26 cellular contexts compared by ENCODE assay signal in genomic region chr20:19269737-19270325, GRCh38. TPM values are rescaled to one million over a fixed set of nuclear protein-coding genes. Genes with fewer than 3 reads are reported as not detected.
DNase-seq lines count a peak whose midpoint lies in the region; ATAC-seq and TF ChIP-seq lines count a peak whose summit lies in the region.
"Had no signal": no experiment of that assay in that cellular context is flagged by ENCODE, and none has a peak within 500 bp of the region (broad histone marks: within the 10 kb centered on the region; RNA-seq: fewer than 3 reads in every experiment).

No MANE protein-coding gene starts in this region.

- no peak overlapping the region for H3K4me3 Mint-ChIP-seq in activated naive CD4-positive, alpha-beta T cell treated with anti-CD3 and anti-CD28 coated beads, Interleukin-2, amount 10 ng/mL, durations not matched to agents 7 days and 5 days
- H3K4me3 Mint-ChIP-seq: activated CD4-positive, alpha-beta memory T cell treated with anti-CD3 and anti-CD28 coated beads, Interleukin-2, amount 10 ng/mL, durations not matched to agents 7 days and 5 days; memory B cell had no signal

- H3K27me3 ChIP-seq in SK-N-SH (ENCODE audit: insufficient read depth) (peaks cover 13% of the 10 kb centered on the region; the same call in 1 of the 2 replicates), adipocyte (replicated peaks; ENCODE audit: control insufficient read depth, insufficient read depth, low read length) (peaks cover 6% of the 10 kb centered on the region), fibroblast of lung (ENCODE audit: control insufficient read depth, insufficient read depth, low read length) (no peaks in the 10 kb centered on the region)
- H3K27me3 ChIP-seq: adrenal gland had no signal

- H3K36me3 Mint-ChIP-seq in activated naive CD4-positive, alpha-beta T cell treated with anti-CD3 and anti-CD28 coated beads, Interleukin-2, amount 10 ng/mL, durations not matched to agents 7 days and 5 days, result no peaks in the 10 kb centered on the region
- H3K36me3 Mint-ChIP-seq: memory B cell had no signal

- no peaks in the 10 kb centered on the region for H3K36me3 ChIP-seq in SK-N-SH (replicated peaks in 1 of 2; ENCODE audit: control insufficient read depth in 1 of 2, insufficient read depth in 2 of 2, low read length in 1 of 2)
- H3K36me3 ChIP-seq in adipocyte (ENCODE audit: control insufficient read depth, insufficient read depth, low read length, severe bottlenecking), result no peaks in the 10 kb centered on the region
- no peaks in the 10 kb centered on the region for H3K36me3 ChIP-seq in fibroblast of lung (ENCODE audit: control insufficient read depth, insufficient read depth, low read length)
- H3K36me3 ChIP-seq: adrenal gland had no signal

- WGBS in SK-N-SH (ENCODE audit: low lambda C conversion rate), result 11% methylated on average over 8 of the region's 8 CpGs

- H3K9me3 ChIP-seq in SK-N-SH (no peaks in the 10 kb centered on the region), adipocyte (ENCODE audit: control insufficient read depth, low read length) (no peaks in the 10 kb centered on the region), fibroblast of lung (ENCODE audit: control insufficient read depth, insufficient read depth, low read depth, low read length) (no peaks in the 10 kb centered on the region)
- H3K9me3 ChIP-seq: adrenal gland had no signal

- TF ChIP-seq RAD21 in SK-N-SH (IDR thresholded peaks at IDR 0.05; ENCODE audit: low read length), result no peak

- POLR2A ChIA-PET in SK-N-SH (lab: Yijun Ruan, JAX), result no interaction called here

- no peaks in the 10 kb centered on the region for H3K27me3 Mint-ChIP-seq in activated naive CD4-positive, alpha-beta T cell treated with anti-CD3 and anti-CD28 coated beads, Interleukin-2, amount 10 ng/mL, durations not matched to agents 7 days and 5 days
- H3K27me3 Mint-ChIP-seq: activated CD4-positive, alpha-beta memory T cell treated with anti-CD3 and anti-CD28 coated beads, Interleukin-2, amount 10 ng/mL, durations not matched to agents 7 days and 5 days had no signal

- H3K4me1 ChIP-seq in SK-N-SH (ENCODE audit: control insufficient read depth in 1 of 2, insufficient read depth in 2 of 2, low read depth in 1 of 2, low read length in 1 of 2) (no peaks in the 10 kb centered on the region), adipocyte (ENCODE audit: control insufficient read depth, insufficient read depth, low read length) (peaks cover 14% of the 10 kb centered on the region), fibroblast of lung (ENCODE audit: control insufficient read depth, extremely low read depth, insufficient read depth, low read length) (peaks cover 6% of the 10 kb centered on the region)

- H3K9me2 ChIP-seq in SK-N-SH, result no peaks in the 10 kb centered on the region

- H3F3A ChIP-seq in SK-N-SH (replicated peaks; ENCODE audit: insufficient read depth), result no peaks in the 10 kb centered on the region

- no peak overlapping the region for H3K27ac ChIP-seq in SK-N-SH (ENCODE audit: low read depth in 2 of 2, low read length in 1 of 2)
- no peak overlapping the region for H3K27ac ChIP-seq in fibroblast of lung (ENCODE audit: insufficient read depth, low read length)
- H3K27ac ChIP-seq: adrenal gland, C4-2B had no signal

- no peak for TF ChIP-seq CTCF in SK-N-SH (IDR thresholded peaks at IDR 0.05)
- TF ChIP-seq CTCF in fibroblast of lung (conservative IDR thresholded peaks at IDR 0.05 in 1 of 2, IDR thresholded peaks at IDR 0.05 in 1 of 2; ENCODE audit: low read depth in 1 of 2, low read length in 2 of 2), result no peak

- H3K4me3 ChIP-seq in SK-N-SH (ENCODE audit: low read depth in 2 of 2, low read length in 1 of 2), result no peak overlapping the region; a peak in 1 of 4 replicates
- H3K4me3 ChIP-seq in adipocyte (ENCODE audit: low read length), result no peak overlapping the region
- no peak overlapping the region for H3K4me3 ChIP-seq in fibroblast of lung (replicated peaks in 1 of 4; ENCODE audit: control extremely low read depth in 1 of 4, insufficient read depth in 1 of 4, low read depth in 3 of 4, low read length in 4 of 4)
- H3K4me3 ChIP-seq: adrenal gland had no signal

- no peaks in the 10 kb centered on the region for H3K9me3 Mint-ChIP-seq in activated naive CD4-positive, alpha-beta T cell treated with anti-CD3 and anti-CD28 coated beads, Interleukin-2, amount 10 ng/mL, durations not matched to agents 7 days and 5 days
- H3K9me3 Mint-ChIP-seq: activated CD4-positive, alpha-beta memory T cell treated with anti-CD3 and anti-CD28 coated beads, Interleukin-2, amount 10 ng/mL, durations not matched to agents 7 days and 5 days had no signal

- no peak overlapping the region for H3K4me2 ChIP-seq in SK-N-SH
- peak overlapping the region; percentile 45 for H3K4me2 ChIP-seq in fibroblast of lung (ENCODE audit: extremely low read depth, insufficient read depth, low read length)

- no peak for DNase-seq in SK-N-SH
- DNase-seq in adipocyte (ENCODE audit: low read depth), result peak; percentile 72
- DNase-seq in fibroblast of lung (ENCODE audit: low read depth in 2 of 2), result peak; percentile 6 to 58
- no peak for DNase-seq in H4 (ENCODE audit: low spot score)
- no peak for DNase-seq in activated naive CD4-positive, alpha-beta T cell treated with anti-CD3 and anti-CD28 coated beads, Interleukin-2, amount 10 ng/mL, durations not matched to agents 7 days and 5 days
- DNase-seq: activated CD4-positive, alpha-beta memory T cell treated with anti-CD3 and anti-CD28 coated beads, Interleukin-2, amount 10 ng/mL, durations not matched to agents 7 days and 5 days; activated gamma-delta T cell; adrenal gland; left cardiac atrium; NCI-H187 treated with DMSO at 0.1 percent for 48 hours; NCI-H2227 treated with DMSO at 0.1 percent for 48 hours; retina; Right ventricle myocardium superior; stimulated activated CD4-positive, alpha-beta T cell treated with anti-CD3 and anti-CD28 coated beads, Interleukin-4, amount 100 ng/mL, for 4 hours; stimulated activated naive CD8-positive, alpha-beta T cell treated with anti-CD3 and anti-CD28 coated beads, Interleukin-15, Interleukin-2, amounts not matched to agents 100 U/mL and 50 U/mL, for 24 hours; SW 1271 had no signal

- H3K79me2 ChIP-seq in SK-N-SH (ENCODE audit: insufficient read depth) (no peaks in the 10 kb centered on the region), fibroblast of lung (ENCODE audit: control insufficient read depth, insufficient read depth, low read length) (no peaks in the 10 kb centered on the region)

- TF ChIP-seq EP300 in SK-N-SH (IDR thresholded peaks at IDR 0.05; ENCODE audit: borderline replicate concordance in 1 of 2, low read depth in 1 of 2, low read length in 1 of 2), result no peak

- no peak overlapping the region for H3K9ac ChIP-seq in SK-N-SH
- H3K9ac ChIP-seq in adipocyte (ENCODE audit: low read length), result no peak overlapping the region
- H3K9ac ChIP-seq in fibroblast of lung (ENCODE audit: insufficient read depth, low read length), result no peak overlapping the region

- H2AFZ ChIP-seq in SK-N-SH (ENCODE audit: low read depth), result peak overlapping the region; percentile 59; the same call in 1 of the 2 replicates
- no peak overlapping the region for H2AFZ ChIP-seq in fibroblast of lung (ENCODE audit: low read length)

- CTCF ChIA-PET in SK-N-SH (lab: Yijun Ruan, JAX), result no interaction called here
- CTCF ChIA-PET in activated naive CD4-positive, alpha-beta T cell treated with anti-CD3 and anti-CD28 coated beads, Interleukin-2, amount 10 ng/mL, durations not matched to agents 7 days and 5 days (lab: Charles Lee), result no interaction called here

- H3K27ac Mint-ChIP-seq in activated naive CD4-positive, alpha-beta T cell treated with anti-CD3 and anti-CD28 coated beads, Interleukin-2, amount 10 ng/mL, durations not matched to agents 7 days and 5 days, result no peak overlapping the region
- H3K27ac Mint-ChIP-seq: activated CD4-positive, alpha-beta memory T cell treated with anti-CD3 and anti-CD28 coated beads, Interleukin-2, amount 10 ng/mL, durations not matched to agents 7 days and 5 days; memory B cell had no signal

- no peaks in the 10 kb centered on the region for H3K4me1 Mint-ChIP-seq in activated naive CD4-positive, alpha-beta T cell treated with anti-CD3 and anti-CD28 coated beads, Interleukin-2, amount 10 ng/mL, durations not matched to agents 7 days and 5 days
- H3K4me1 Mint-ChIP-seq: activated CD4-positive, alpha-beta memory T cell treated with anti-CD3 and anti-CD28 coated beads, Interleukin-2, amount 10 ng/mL, durations not matched to agents 7 days and 5 days; memory B cell had no signal

- ATAC-seq in SK-N-SH treated with all-trans-retinoic acid at 6 μM for 48 hours (no peak), HG03135 (IDR thresholded peaks at IDR 0.05; ENCODE audit: unreplicated experiment) (no peak), GM21786 (IDR thresholded peaks at IDR 0.05; ENCODE audit: unreplicated experiment) (no peak)
- ATAC-seq: activated CD4-positive, CD25-positive, alpha-beta regulatory T cell treated with anti-CD3 and anti-CD28 coated beads, Interleukin-2, amount 50 U/mL, for 24 hours; HCT116; left cardiac atrium; stimulated activated naive CD8-positive, alpha-beta T cell treated with anti-CD3 and anti-CD28 coated beads, Interleukin-15, Interleukin-2, amounts not matched to agents 100 U/mL and 50 U/mL, for 24 hours had no signal

- H4K20me1 ChIP-seq in SK-N-SH (ENCODE audit: insufficient read depth) (no peaks in the 10 kb centered on the region), fibroblast of lung (ENCODE audit: control insufficient read depth, extremely low read depth, insufficient read depth, low read length) (no peaks in the 10 kb centered on the region)

TF ChIP-seq in SK-N-SH treated with all-trans-retinoic acid at 6 μM for 48 hours, 23 proteins besides CTCF, POLR2A, EP300 and RAD21 (continues in another document):
- TF ChIP-seq ZNF565 (CRISPR knock-in tag; conservative IDR thresholded peaks at IDR 0.05; ENCODE audit: low read depth) (no peak), ESRRG (CRISPR knock-in tag; IDR thresholded peaks at IDR 0.05) (no peak), ARNTL (CRISPR knock-in tag; IDR thresholded peaks at IDR 0.05; ENCODE audit: borderline replicate concordance, low read depth) (no peak), RARB (CRISPR knock-in tag; IDR thresholded peaks at IDR 0.05) (no peak), ZNF70 (CRISPR knock-in tag; IDR thresholded peaks at IDR 0.05) (no peak), ISL1 (CRISPR knock-in tag; IDR thresholded peaks at IDR 0.05) (no peak), ZNF8 (CRISPR knock-in tag; IDR thresholded peaks at IDR 0.05) (no peak), ZC3H10 (CRISPR knock-in tag; IDR thresholded peaks at IDR 0.05) (no peak), ZFP3 (CRISPR knock-in tag; IDR thresholded peaks at IDR 0.05) (no peak)

RNA-seq across cellular contexts. Expression of gene SLC24A3, which starts 57.4 kb away (rescaled TPM):
- polyA plus RNA-seq in SK-N-SH (2012; rRNA removed) (not detected in 2 replicates), fibroblast of lung (0.03 and 0.14 TPM in 2 replicates)
- not detected in 2 replicates for polyA plus RNA-seq in SK-N-SH (2012; cell fraction: cytosol; rRNA removed)
- not detected in 2 replicates for polyA plus RNA-seq in SK-N-SH (2012; cell fraction: nucleus; rRNA removed)
- 1.8 and 4.9 TPM in 2 replicates for total RNA-seq in fibroblast of lung
- 0.09 and 0.13 TPM in 2 replicates for polyA plus RNA-seq in fibroblast of lung (2012)
- polyA minus RNA-seq in fibroblast of lung (ENCODE audit: low replicate concordance), result not detected in 2 replicates
- total RNA-seq in H4 (2014; rRNA removed; shearing (Covaris generic)), result 0.04 TPM in 1 of 2 replicates, not detected in the other
- total RNA-seq: A172; activated CD4-positive, alpha-beta memory T cell treated with anti-CD3 and anti-CD28 coated beads, Interleukin-2, amount 10 ng/mL, durations not matched to agents 7 days and 5 days; epithelial cell of proximal tubule; HT-29 had no signal

Comparison
In these comparisons a context has a peak if more than half of its experiments do, and no peak if none do; other contexts are left out.
1. DNase-seq: peak in adipocyte (single experiment) and fibroblast of lung (2 of 2); none in SK-N-SH (single experiment), H4 (single experiment) and activated naive CD4-positive, alpha-beta T cell treated with anti-CD3 and anti-CD28 coated beads, Interleukin-2, amount 10 ng/mL, durations not matched to agents 7 days and 5 days (single experiment).